ENCODE assay signal across 7 cellular contexts in the genomic region with DNA sequence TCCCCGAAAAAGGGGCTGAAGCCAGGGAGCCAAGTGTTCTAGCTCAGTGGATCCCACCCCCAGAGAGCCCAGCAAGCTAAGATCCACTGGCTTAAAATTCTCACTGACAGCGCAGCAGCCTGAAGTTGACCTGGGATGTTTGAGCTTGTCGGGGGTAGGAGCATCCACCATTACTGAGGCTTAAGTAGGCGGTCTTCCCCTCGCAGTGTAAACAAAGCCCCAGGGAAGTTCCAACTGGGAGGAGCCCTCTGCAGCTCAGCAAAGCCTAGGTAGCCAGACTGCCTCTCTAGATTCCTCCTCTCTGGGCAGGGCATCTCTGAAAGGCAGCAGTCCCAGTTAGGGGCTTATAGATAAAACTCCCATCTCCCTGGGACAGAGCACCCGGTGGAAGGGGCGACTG. TPM values are rescaled to one million over a fixed set of nuclear protein-coding genes. Genes with fewer than 3 reads are reported as not detected.
"Had no signal": no experiment of that assay in that cellular context is flagged by ENCODE, and none has a peak within 500 bp of the region (broad histone marks: within the 10 kb centered on the region; RNA-seq: fewer than 3 reads in every experiment).

No MANE protein-coding gene starts in this region.

RNA-seq across cellular contexts. Expression of gene FGF16, which starts 56.8 kb away (rescaled TPM):
- total RNA-seq: LHCN-M2, MCF 10A, NCI-H460, OCI-LY7, RPMI7951, SJCRH30, SK-MEL-5 had no signal
